ENCODE assay signal across 1 cellular context in the genomic region with DNA sequence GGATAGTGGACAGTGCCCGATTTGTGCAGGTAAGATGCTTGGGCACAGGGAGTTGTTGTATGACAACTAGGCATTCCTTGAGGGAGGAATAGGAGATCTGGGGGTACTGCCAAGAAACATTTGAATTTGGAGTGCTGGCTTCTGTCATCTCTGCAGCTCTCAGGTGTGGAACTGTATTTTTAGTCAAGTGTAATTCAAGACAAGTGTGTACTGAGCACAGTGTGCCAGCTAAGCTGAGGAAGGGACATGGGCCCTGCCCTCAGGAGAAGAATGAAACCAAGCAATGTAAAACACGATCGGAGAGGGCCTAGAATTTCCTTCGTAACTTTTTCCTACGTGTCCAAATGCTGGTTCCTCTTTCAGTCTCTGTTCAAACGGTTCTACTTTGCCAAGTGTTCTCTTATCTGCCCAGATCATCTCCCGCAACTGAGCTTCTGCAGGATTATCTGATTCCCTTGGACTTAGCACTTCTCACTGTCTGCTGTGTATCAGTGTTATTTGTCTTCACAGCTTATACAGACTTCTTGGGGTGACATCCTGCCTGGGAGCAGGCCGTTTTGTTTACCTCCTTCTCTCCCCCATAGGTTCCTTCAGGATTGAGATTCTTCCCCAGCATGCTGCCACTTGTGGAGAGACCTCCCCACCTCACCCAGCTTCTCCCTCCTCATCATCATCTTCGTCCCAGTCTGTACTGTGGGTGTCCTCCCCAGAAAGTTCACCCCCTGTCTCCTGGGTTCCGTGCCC.
TF ChIP-seq lines count a peak whose summit lies in the region.

No MANE protein-coding gene starts in this region.

TF ChIP-seq in K562, 482 proteins besides CTCF, POLR2A, EP300 and RAD21 (continued from another document):
- TF ChIP-seq RREB1 (CRISPR knock-in tag; IDR thresholded peaks at IDR 0.05) = no peak
- TF ChIP-seq POLR2G (IDR thresholded peaks at IDR 0.05; ENCODE audit: low read depth, low read length) = no peak
- TF ChIP-seq PRMT5 (CRISPR knock-in tag; IDR thresholded peaks at IDR 0.05) = no peak
- TF ChIP-seq L3MBTL2 (IDR thresholded peaks at IDR 0.05) = peak; percentile 30; the same call in 1 of the 2 replicates
- peak; percentile 52; the same call in 1 of the 2 replicates for TF ChIP-seq MTA1 (IDR thresholded peaks at IDR 0.05; ENCODE audit: borderline replicate concordance)
- TF ChIP-seq CHD1 (IDR thresholded peaks at IDR 0.05; ENCODE audit: low read length) = no peak
- no peak for TF ChIP-seq ZHX1 (conservative IDR thresholded peaks at IDR 0.05; ENCODE audit: low read length)
- no peak for TF ChIP-seq ZNF197 (CRISPR knock-in tag; IDR thresholded peaks at IDR 0.05; ENCODE audit: low read depth)
- TF ChIP-seq HDAC3 (IDR thresholded peaks at IDR 0.05; ENCODE audit: borderline replicate concordance, partially characterized antibody) = no peak
- TF ChIP-seq STAT5A (IDR thresholded peaks at IDR 0.05; ENCODE audit: borderline replicate concordance, low read length) = no peak
- no peak for TF ChIP-seq EP400 (IDR thresholded peaks at IDR 0.05)
- TF ChIP-seq NR3C1 (CRISPR knock-in tag; IDR thresholded peaks at IDR 0.05) = no peak
- TF ChIP-seq FOXM1 (IDR thresholded peaks at IDR 0.05; ENCODE audit: low read depth) = no peak
- TF ChIP-seq FOXM1 (CRISPR knock-in tag; IDR thresholded peaks at IDR 0.05; ENCODE audit: low read depth) = no peak
- TF ChIP-seq ZNF444 (CRISPR knock-in tag; IDR thresholded peaks at IDR 0.05) = no peak
- TF ChIP-seq TEAD2 (tag; IDR thresholded peaks at IDR 0.05) = no peak
- no peak for TF ChIP-seq ZNF780A (CRISPR knock-in tag; IDR thresholded peaks at IDR 0.05)
TF ChIP-seq in K562: peak in this region for 11.
